ENCODE assay signal across 9 cellular contexts in the genomic region with DNA sequence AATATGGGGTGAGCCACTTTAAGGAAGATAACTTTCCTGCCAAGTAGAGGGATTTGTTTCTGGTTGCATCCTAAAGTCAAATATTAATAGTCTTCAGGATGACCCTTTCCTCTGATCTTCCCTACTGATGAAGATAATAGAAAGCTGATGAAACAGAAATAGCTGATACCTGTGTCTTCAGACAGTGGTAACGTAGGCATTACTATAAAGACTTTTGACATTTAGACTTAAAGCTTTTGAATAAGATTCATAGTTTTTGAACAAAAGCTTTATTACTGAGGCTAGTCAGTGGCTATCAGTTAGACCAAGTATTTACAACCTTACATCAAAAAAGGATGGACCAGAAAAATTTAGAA. TPM values are rescaled to one million over a fixed set of nuclear protein-coding genes. Genes with fewer than 3 reads are reported as not detected.
DNase-seq lines count a peak whose midpoint lies in the region; ATAC-seq, FAIRE-seq and TF ChIP-seq lines count a peak whose summit lies in the region.
"Had no signal": no experiment of that assay in that cellular context is flagged by ENCODE, and none has a peak within 500 bp of the region (broad histone marks: within the 10 kb centered on the region; RNA-seq: fewer than 3 reads in every experiment).

No MANE protein-coding gene starts in this region.

- H3K36me3 ChIP-seq in hepatocyte (replicated peaks; ENCODE audit: insufficient read depth, low read depth) (no peaks in the 10 kb centered on the region), small intestine (ENCODE audit: control insufficient read depth in 2 of 2, insufficient read depth in 2 of 2, low read length in 2 of 2) (no peaks in the 10 kb centered on the region)

- H3K9me2 ChIP-seq in hepatocyte (replicated peaks; ENCODE audit: insufficient read depth) = no peaks in the 10 kb centered on the region

- TF ChIP-seq CTCF in HFF-Myc (IDR thresholded peaks at IDR 0.05; ENCODE audit: low read depth, low read length, missing control alignments) (no peak), hepatocyte (IDR thresholded peaks at IDR 0.05; ENCODE audit: poor library complexity) (no peak)

- no peaks in the 10 kb centered on the region for H3K27me3 ChIP-seq in hepatocyte
- no peaks in the 10 kb centered on the region for H3K27me3 ChIP-seq in small intestine (ENCODE audit: control insufficient read depth in 2 of 2, insufficient read depth in 2 of 2, low read length in 2 of 2)

- H3K36me3 Mint-ChIP-seq in activated T-helper 2 cell treated with anti-CD3 and anti-CD28 coated beads, Interferon-gamma antibody, Interleukin-2, Interleukin-4, amounts not matched to agents 10 μg/mL and 5 μg/mL and 100 μg/mL, durations not matched to agents 14 hours and 24 hours and 36 hours (ENCODE audit: low read depth) = peaks cover 34% of the 10 kb centered on the region

- H3K9me3 ChIP-seq in hepatocyte (ENCODE audit: low read depth) (no peaks in the 10 kb centered on the region), small intestine (ENCODE audit: control insufficient read depth, low read depth) (no peaks in the 10 kb centered on the region)

- H3K27ac Mint-ChIP-seq in activated T-helper 2 cell treated with anti-CD3 and anti-CD28 coated beads, Interferon-gamma antibody, Interleukin-2, Interleukin-4, amounts not matched to agents 10 μg/mL and 5 μg/mL and 100 μg/mL, durations not matched to agents 14 hours and 24 hours and 36 hours = no peak overlapping the region

- ATAC-seq in HG02840 (IDR thresholded peaks at IDR 0.05; ENCODE audit: low FRiP score, unreplicated experiment) = no peak

- intact Hi-C loops in activated T-helper 2 cell treated with anti-CD3 and anti-CD28 coated beads, Interferon-gamma antibody, Interleukin-2, Interleukin-4, amounts not matched to agents 10 μg/mL and 5 μg/mL and 100 μg/mL, durations not matched to agents 14 hours and 24 hours and 36 hours (cut with micrococcal nuclease) = loop anchor here (5.0 to 10.0 kb wide), 3 partner anchors 56 to 306 kb away; a partner anchor contains a TSS
- intact Hi-C loops in posterior vena cava (cut with DNase I) = loop anchor here in 1 of 2 donors (5.0 to 10.0 kb wide), 2 partner anchors 131 to 264 kb away; no protein-coding TSS in a partner anchor

- no peak for DNase-seq in HFF-Myc (ENCODE audit: extremely low read depth, low read depth)
- DNase-seq in activated T-helper 2 cell treated with anti-CD3 and anti-CD28 coated beads, Interferon-gamma antibody, Interleukin-2, Interleukin-4, amounts not matched to agents 10 μg/mL and 5 μg/mL and 100 μg/mL, durations not matched to agents 14 hours and 24 hours and 36 hours (ENCODE audit: low spot score) = no peak
- DNase-seq in hepatocyte (ENCODE audit: low spot score) = no peak
- DNase-seq in small intestine = no peak
- no peak for DNase-seq in NCI-H345 (lab: John Stamatoyannopoulos, UW)
- no peak for DNase-seq in posterior vena cava (ENCODE audit: low spot score)
- DNase-seq in activated CD8-positive, alpha-beta memory T cell treated with anti-CD3 and anti-CD28 coated beads, Interleukin-2, amount 50 U/mL, for 48 hours = no peak
- DNase-seq: NCI-H774 had no signal

- WGBS in hepatocyte (ENCODE audit: low lambda C conversion rate, missing lambda C conversion rate) = 42% methylated on average over 1 of the region's 1 CpG
- 19 to 42% (median 24%) methylated on average over 1 of the region's 1 CpG for WGBS in small intestine, 3 donors

- peaks cover 5% of the 10 kb centered on the region for H4K20me1 ChIP-seq in hepatocyte (ENCODE audit: insufficient read depth, poor library complexity, severe bottlenecking)

- H3K79me2 ChIP-seq in hepatocyte = peaks cover 49% of the 10 kb centered on the region

- no peak overlapping the region for H2AFZ ChIP-seq in hepatocyte

- peaks cover 57% of the 10 kb centered on the region for H3K4me1 Mint-ChIP-seq in activated T-helper 2 cell treated with anti-CD3 and anti-CD28 coated beads, Interferon-gamma antibody, Interleukin-2, Interleukin-4, amounts not matched to agents 10 μg/mL and 5 μg/mL and 100 μg/mL, durations not matched to agents 14 hours and 24 hours and 36 hours (ENCODE audit: low read depth)

- H3K4me1 ChIP-seq in hepatocyte (ENCODE audit: insufficient read depth) (peaks cover 23% of the 10 kb centered on the region), small intestine (ENCODE audit: control insufficient read depth in 2 of 2, insufficient read depth in 1 of 2, low read depth in 1 of 2, low read length in 1 of 2) (peaks cover 3 to 5% of the 10 kb centered on the region in 2 donors)

- H3K9me3 Mint-ChIP-seq in activated T-helper 2 cell treated with anti-CD3 and anti-CD28 coated beads, Interferon-gamma antibody, Interleukin-2, Interleukin-4, amounts not matched to agents 10 μg/mL and 5 μg/mL and 100 μg/mL, durations not matched to agents 14 hours and 24 hours and 36 hours = no peaks in the 10 kb centered on the region

- no peaks in the 10 kb centered on the region for H3K27me3 Mint-ChIP-seq in activated T-helper 2 cell treated with anti-CD3 and anti-CD28 coated beads, Interferon-gamma antibody, Interleukin-2, Interleukin-4, amounts not matched to agents 10 μg/mL and 5 μg/mL and 100 μg/mL, durations not matched to agents 14 hours and 24 hours and 36 hours (ENCODE audit: low read depth)

- peak overlapping the region; percentile 92 for H3K27ac ChIP-seq in hepatocyte
- peak overlapping the region; percentile 74 to 97 for H3K27ac ChIP-seq in small intestine (ENCODE audit: low read depth in 1 of 2, low read length in 1 of 2)

- H3K4me3 Mint-ChIP-seq in activated T-helper 2 cell treated with anti-CD3 and anti-CD28 coated beads, Interferon-gamma antibody, Interleukin-2, Interleukin-4, amounts not matched to agents 10 μg/mL and 5 μg/mL and 100 μg/mL, durations not matched to agents 14 hours and 24 hours and 36 hours (ENCODE audit: low read depth) = peak overlapping the region; percentile 93

- H3K4me2 ChIP-seq in hepatocyte = peak overlapping the region; percentile 68

- peak overlapping the region; percentile 74 for H3K4me3 ChIP-seq in HFF-Myc (replicated peaks; ENCODE audit: low read depth, low read length)
- peak overlapping the region; percentile 62 for H3K4me3 ChIP-seq in hepatocyte
- H3K4me3 ChIP-seq in small intestine (ENCODE audit: low read depth in 1 of 2, low read length in 2 of 2) = peak overlapping the region in 1 of 2 donors; percentile 71

- no peak for FAIRE-seq in small intestine (lab: Jason Lieb, UNC)

RNA-seq across cellular contexts. Expression of a gene that starts 1.4 kb away (rescaled TPM):
- total RNA-seq in activated T-helper 2 cell treated with anti-CD3 and anti-CD28 coated beads, Interferon-gamma antibody, Interleukin-2, Interleukin-4, amounts not matched to agents 10 μg/mL and 5 μg/mL and 100 μg/mL, durations not matched to agents 14 hours and 24 hours and 36 hours = 34.5 and 35.0 TPM in 2 replicates
- total RNA-seq in hepatocyte (55.1 and 57.3 TPM in 2 replicates), posterior vena cava (100 to 1,000 TPM; 105 to 166 TPM)
- polyA plus RNA-seq in hepatocyte (59.3 and 67.1 TPM in 2 replicates), small intestine (10 to 100 TPM; 13.6 to 15.1 (median 14.9) TPM)
